40 cellular contexts compared by ENCODE assay signal in the genomic region with DNA sequence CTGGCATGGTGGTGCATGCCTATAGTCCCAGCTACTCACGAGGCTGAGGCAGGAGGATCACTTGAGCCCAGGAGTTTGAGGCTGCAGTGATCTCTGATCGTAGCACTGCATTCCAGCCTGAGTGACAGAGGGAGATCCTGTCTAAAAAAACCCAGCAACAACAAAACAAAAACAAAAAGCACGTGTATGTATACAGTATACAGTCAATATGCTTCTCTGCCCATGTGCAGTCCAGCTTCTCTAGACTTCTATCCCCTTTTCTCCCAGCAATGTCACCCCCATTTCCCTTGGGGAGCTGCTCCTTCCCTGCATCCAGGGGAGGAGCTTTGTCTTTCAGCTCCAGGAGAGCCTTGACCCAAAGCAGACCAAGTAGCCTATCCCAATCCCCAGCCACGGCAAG. TPM values are rescaled to one million over a fixed set of nuclear protein-coding genes. Genes with fewer than 3 reads are reported as not detected.
"Had no signal": no experiment of that assay in that cellular context is flagged by ENCODE, and none has a peak within 500 bp of the region (broad histone marks: within the 10 kb centered on the region; RNA-seq: fewer than 3 reads in every experiment).

No MANE protein-coding gene starts in this region.

- H3K9me3 ChIP-seq: adrenal gland, ascending aorta, body of pancreas, breast epithelium had no signal

- H3K27me3 Mint-ChIP-seq: brain had no signal

- H3K27ac ChIP-seq: adrenal gland, ascending aorta, body of pancreas, brain microvascular endothelial cell, breast epithelium, cardiac muscle cell had no signal

- DNase-seq: activated effector memory CD4-positive, alpha-beta T cell treated with anti-CD3 and anti-CD28 coated beads, Interleukin-2, amount 50 U/mL, for 16 hours; activated effector memory CD4-positive, alpha-beta T cell treated with Interleukin-2 at 50 U/mL for 16 hours; activated gamma-delta T cell; activated gamma-delta T cell treated with Interleukin-2 at 50 U/mL for 16 hours; activated naive CD4-positive, alpha-beta T cell; activated naive CD4-positive, alpha-beta T cell treated with anti-CD3 and anti-CD28 coated beads for 36 hours; activated naive CD4-positive, alpha-beta T cell treated with anti-CD3 and anti-CD28 coated beads, Interleukin-2, amount 10 ng/mL, durations not matched to agents 7 days and 5 days; activated naive CD4-positive, alpha-beta T cell treated with anti-CD3 and anti-CD28 coated beads, Interleukin-2, amount 50 U/mL, for 16 hours; activated naive CD4-positive, alpha-beta T cell treated with Interleukin-2 at 50 U/mL for 16 hours; activated naive CD8-positive, alpha-beta T cell treated with anti-CD3 and anti-CD28 coated beads for 36 hours; activated naive CD8-positive, alpha-beta T cell treated with anti-CD3 and anti-CD28 coated beads, Interleukin-2, amount 10 ng/mL, durations not matched to agents 7 days and 5 days; activated naive CD8-positive, alpha-beta T cell treated with anti-CD3 and anti-CD28 coated beads, Interleukin-2, amount 50 U/mL, for 24 hours; activated T-cell treated with anti-CD3 and anti-CD28 coated beads, Interleukin-2, amount 50 U/mL, for 1 hour; activated T-cell treated with anti-CD3 and anti-CD28 coated beads, Interleukin-2, amount 50 U/mL, for 24 hours; activated T-cell treated with anti-CD3 and anti-CD28 coated beads, Interleukin-2, amount 50 U/mL, for 4 hours; activated T-cell treated with anti-CD3 and anti-CD28 coated beads, Interleukin-2, amount 50 U/mL, for 48 hours; activated T-cell treated with anti-CD3 and anti-CD28 coated beads, Interleukin-2, amount 50 U/mL, for 72 hours; adrenal gland; amniotic stem cell; amygdala; anterior cingulate cortex; aorta; body of pancreas; brain microvascular endothelial cell; caudate nucleus; central memory CD4-positive, alpha-beta T cell; cerebellar nuclear complex had no signal

- H3K9me3 Mint-ChIP-seq: activated naive CD4-positive, alpha-beta T cell treated with anti-CD3 and anti-CD28 coated beads for 36 hours; activated naive CD4-positive, alpha-beta T cell treated with anti-CD3 and anti-CD28 coated beads, Interleukin-2, amount 10 ng/mL, durations not matched to agents 7 days and 5 days; activated naive CD4-positive, alpha-beta T cell treated with anti-CD3 and anti-CD28 coated beads, Interleukin-2, amount 50 U/mL, for 24 hours; activated naive CD4-positive, alpha-beta T cell treated with anti-CD3 and anti-CD28 coated beads, Interleukin-2, amount 50 U/mL, for 72 hours; activated naive CD8-positive, alpha-beta T cell treated with anti-CD3 and anti-CD28 coated beads for 36 hours; activated naive CD8-positive, alpha-beta T cell treated with anti-CD3 and anti-CD28 coated beads, Interleukin-2, amount 10 ng/mL, durations not matched to agents 7 days and 5 days; activated naive CD8-positive, alpha-beta T cell treated with anti-CD3 and anti-CD28 coated beads, Interleukin-2, amount 50 U/mL, for 24 hours; activated T-cell treated with anti-CD3 and anti-CD28 coated beads, Interleukin-2, amount 50 U/mL, for 24 hours; activated T-cell treated with anti-CD3 and anti-CD28 coated beads, Interleukin-2, amount 50 U/mL, for 4 hours; activated T-cell treated with anti-CD3 and anti-CD28 coated beads, Interleukin-2, amount 50 U/mL, for 72 hours; activated T-helper 1 cell treated with anti-CD3 and anti-CD28 coated beads, Interleukin-12 subunit alpha, Interleukin-12 subunit beta, Interleukin-2, Interleukin-4 antibody, amounts not matched to agents 30 ng/mL and 10 ng/mL and 1 ng/mL, durations not matched to agents 14 hours and 24 hours and 36 hours; activated T-helper 17 cell treated with anti-CD3 and anti-CD28 coated beads, Interleukin-2, amount 50 U/mL, for 72 hours; activated T-helper 2 cell treated with anti-CD3 and anti-CD28 coated beads, Interferon-gamma antibody, Interleukin-2, Interleukin-4, amounts not matched to agents 10 μg/mL and 5 μg/mL and 100 μg/mL, durations not matched to agents 14 hours and 24 hours and 36 hours; brain; central memory CD8-positive, alpha-beta T cell had no signal

- H3K4me1 ChIP-seq: adrenal gland, ascending aorta, body of pancreas, breast epithelium had no signal

- H3K4me1 Mint-ChIP-seq: activated T-helper 17 cell treated with anti-CD3 and anti-CD28 coated beads, Interleukin-2, amount 50 U/mL, for 72 hours had no signal

- FAIRE-seq: astrocyte, bronchial epithelial cell had no signal

- H3K36me3 ChIP-seq: adrenal gland, ascending aorta, brain microvascular endothelial cell, breast epithelium, cardiac muscle cell had no signal

- H3K27ac Mint-ChIP-seq: activated naive CD4-positive, alpha-beta T cell treated with anti-CD3 and anti-CD28 coated beads for 36 hours; activated naive CD4-positive, alpha-beta T cell treated with anti-CD3 and anti-CD28 coated beads, Interleukin-2, amount 10 ng/mL, durations not matched to agents 7 days and 5 days; activated naive CD4-positive, alpha-beta T cell treated with anti-CD3 and anti-CD28 coated beads, Interleukin-2, amount 50 U/mL, for 24 hours; activated naive CD4-positive, alpha-beta T cell treated with anti-CD3 and anti-CD28 coated beads, Interleukin-2, amount 50 U/mL, for 72 hours; activated naive CD8-positive, alpha-beta T cell; activated naive CD8-positive, alpha-beta T cell treated with anti-CD3 and anti-CD28 coated beads for 36 hours; activated naive CD8-positive, alpha-beta T cell treated with anti-CD3 and anti-CD28 coated beads, Interleukin-2, amount 10 ng/mL, durations not matched to agents 7 days and 5 days; activated naive CD8-positive, alpha-beta T cell treated with anti-CD3 and anti-CD28 coated beads, Interleukin-2, amount 50 U/mL, for 24 hours; activated T-cell treated with anti-CD3 and anti-CD28 coated beads, Interleukin-2, amount 50 U/mL, for 24 hours; activated T-cell treated with anti-CD3 and anti-CD28 coated beads, Interleukin-2, amount 50 U/mL, for 72 hours; activated T-helper 1 cell treated with anti-CD3 and anti-CD28 coated beads, Interleukin-12 subunit alpha, Interleukin-12 subunit beta, Interleukin-2, Interleukin-4 antibody, amounts not matched to agents 30 ng/mL and 10 ng/mL and 1 ng/mL, durations not matched to agents 14 hours and 24 hours and 36 hours; activated T-helper 17 cell treated with anti-CD3 and anti-CD28 coated beads, Interleukin-2, amount 50 U/mL, for 72 hours; activated T-helper 2 cell treated with anti-CD3 and anti-CD28 coated beads, Interferon-gamma antibody, Interleukin-2, Interleukin-4, amounts not matched to agents 10 μg/mL and 5 μg/mL and 100 μg/mL, durations not matched to agents 14 hours and 24 hours and 36 hours had no signal

- H3K36me3 Mint-ChIP-seq: activated naive CD4-positive, alpha-beta T cell treated with anti-CD3 and anti-CD28 coated beads, Interleukin-2, amount 10 ng/mL, durations not matched to agents 7 days and 5 days; activated naive CD4-positive, alpha-beta T cell treated with anti-CD3 and anti-CD28 coated beads, Interleukin-2, amount 50 U/mL, for 24 hours; activated naive CD4-positive, alpha-beta T cell treated with anti-CD3 and anti-CD28 coated beads, Interleukin-2, amount 50 U/mL, for 72 hours; activated naive CD8-positive, alpha-beta T cell; activated naive CD8-positive, alpha-beta T cell treated with anti-CD3 and anti-CD28 coated beads for 36 hours; brain had no signal

- ATAC-seq: activated naive CD4-positive, alpha-beta T cell treated with anti-CD3 and anti-CD28 coated beads, Interleukin-2, amount 50 U/mL, for 72 hours; activated naive CD8-positive, alpha-beta T cell treated with anti-CD3 and anti-CD28 coated beads, Interleukin-2, amount 50 U/mL, for 24 hours; activated T-cell treated with anti-CD3 and anti-CD28 coated beads, Interleukin-2, amount 50 U/mL, for 4 hours; activated T-cell treated with anti-CD3 and anti-CD28 coated beads, Interleukin-2, amount 50 U/mL, for 72 hours; activated T-helper 17 cell treated with anti-CD3 and anti-CD28 coated beads, Interleukin-2, amount 50 U/mL, for 72 hours; body of pancreas had no signal

- H3K4me3 ChIP-seq: adrenal gland, ascending aorta, body of pancreas, breast epithelium, cardiac muscle cell had no signal

- H3K27me3 ChIP-seq: adrenal gland, ascending aorta, body of pancreas, cardiac muscle cell had no signal

- H3K4me3 Mint-ChIP-seq: activated naive CD4-positive, alpha-beta T cell treated with anti-CD3 and anti-CD28 coated beads for 36 hours; activated naive CD4-positive, alpha-beta T cell treated with anti-CD3 and anti-CD28 coated beads, Interleukin-2, amount 10 ng/mL, durations not matched to agents 7 days and 5 days; activated naive CD4-positive, alpha-beta T cell treated with anti-CD3 and anti-CD28 coated beads, Interleukin-2, amount 50 U/mL, for 24 hours; activated naive CD8-positive, alpha-beta T cell; activated naive CD8-positive, alpha-beta T cell treated with anti-CD3 and anti-CD28 coated beads for 36 hours; activated naive CD8-positive, alpha-beta T cell treated with anti-CD3 and anti-CD28 coated beads, Interleukin-2, amount 10 ng/mL, durations not matched to agents 7 days and 5 days; activated naive CD8-positive, alpha-beta T cell treated with anti-CD3 and anti-CD28 coated beads, Interleukin-2, amount 50 U/mL, for 24 hours; activated T-cell treated with anti-CD3 and anti-CD28 coated beads, Interleukin-2, amount 50 U/mL, for 24 hours; activated T-cell treated with anti-CD3 and anti-CD28 coated beads, Interleukin-2, amount 50 U/mL, for 4 hours; activated T-cell treated with anti-CD3 and anti-CD28 coated beads, Interleukin-2, amount 50 U/mL, for 72 hours; activated T-helper 1 cell treated with anti-CD3 and anti-CD28 coated beads, Interleukin-12 subunit alpha, Interleukin-12 subunit beta, Interleukin-2, Interleukin-4 antibody, amounts not matched to agents 30 ng/mL and 10 ng/mL and 1 ng/mL, durations not matched to agents 14 hours and 24 hours and 36 hours; activated T-helper 17 cell treated with anti-CD3 and anti-CD28 coated beads, Interleukin-2, amount 50 U/mL, for 72 hours; brain; central memory CD8-positive, alpha-beta T cell had no signal

RNA-seq across cellular contexts. Expression of gene GRIP2, which starts 20.0 kb away (rescaled TPM):
- total RNA-seq: activated naive CD4-positive, alpha-beta T cell treated with anti-CD3 and anti-CD28 coated beads for 36 hours; activated naive CD4-positive, alpha-beta T cell treated with anti-CD3 and anti-CD28 coated beads, Interleukin-2, amount 50 U/mL, for 72 hours; activated naive CD8-positive, alpha-beta T cell treated with anti-CD3 and anti-CD28 coated beads for 36 hours; activated naive CD8-positive, alpha-beta T cell treated with anti-CD3 and anti-CD28 coated beads, Interleukin-2, amount 10 ng/mL, durations not matched to agents 7 days and 5 days; activated T-cell treated with anti-CD3 and anti-CD28 coated beads, Interleukin-2, amount 50 U/mL, for 4 hours; activated T-helper 1 cell treated with anti-CD3 and anti-CD28 coated beads, Interleukin-12 subunit alpha, Interleukin-12 subunit beta, Interleukin-2, Interleukin-4 antibody, amounts not matched to agents 30 ng/mL and 10 ng/mL and 1 ng/mL, durations not matched to agents 14 hours and 24 hours and 36 hours; activated T-helper 2 cell treated with anti-CD3 and anti-CD28 coated beads, Interferon-gamma antibody, Interleukin-2, Interleukin-4, amounts not matched to agents 10 μg/mL and 5 μg/mL and 100 μg/mL, durations not matched to agents 14 hours and 24 hours and 36 hours had no signal
- polyA plus RNA-seq: cardiac muscle cell had no signal
